In the genomic region with DNA sequence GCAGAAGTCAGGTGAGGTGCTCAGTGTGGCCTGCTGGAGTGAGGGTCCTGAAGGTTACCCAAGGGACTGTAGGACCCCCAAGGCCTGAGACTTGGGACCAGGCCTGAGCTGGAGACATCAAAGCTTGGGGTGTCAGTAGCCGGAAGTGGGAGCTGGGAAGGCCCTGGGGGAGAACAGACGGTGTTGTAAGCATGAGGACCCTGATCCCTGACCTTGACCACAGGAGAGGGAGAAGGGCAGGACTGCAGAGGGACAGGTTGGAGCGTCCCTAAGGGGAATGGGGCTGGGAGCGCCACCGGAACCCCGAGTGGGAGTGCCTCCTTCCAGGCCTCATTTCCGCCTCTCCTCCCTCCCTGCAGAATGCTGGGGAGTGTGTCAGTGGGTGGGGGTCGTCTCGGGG, we compare ENCODE assay signal across 1 cellular context.
TF ChIP-seq lines count a peak whose summit lies in the region.

No MANE protein-coding gene starts in this region.

TF ChIP-seq in IMR-90, 13 proteins besides CTCF, POLR2A, EP300 and RAD21 (continued from another document):
- TF ChIP-seq RCOR1 (IDR thresholded peaks at IDR 0.05; ENCODE audit: insufficient replicate concordance, low read length) (no peak), SMC3 (IDR thresholded peaks at IDR 0.05; ENCODE audit: low read depth, low read length) (no peak), CEBPB (IDR thresholded peaks at IDR 0.05; ENCODE audit: low read depth, low read length) (no peak), MAFK (IDR thresholded peaks at IDR 0.05; ENCODE audit: low read depth, low read length) (no peak), BHLHE40 (IDR thresholded peaks at IDR 0.05; ENCODE audit: low read depth, low read length) (no peak), MAZ (IDR thresholded peaks at IDR 0.05; ENCODE audit: borderline replicate concordance, low read depth, low read length) (no peak), NFE2L2 (IDR thresholded peaks at IDR 0.05; ENCODE audit: low read depth, low read length) (no peak)
